ENCODE assay signal across 28 cellular contexts in the genomic region with DNA sequence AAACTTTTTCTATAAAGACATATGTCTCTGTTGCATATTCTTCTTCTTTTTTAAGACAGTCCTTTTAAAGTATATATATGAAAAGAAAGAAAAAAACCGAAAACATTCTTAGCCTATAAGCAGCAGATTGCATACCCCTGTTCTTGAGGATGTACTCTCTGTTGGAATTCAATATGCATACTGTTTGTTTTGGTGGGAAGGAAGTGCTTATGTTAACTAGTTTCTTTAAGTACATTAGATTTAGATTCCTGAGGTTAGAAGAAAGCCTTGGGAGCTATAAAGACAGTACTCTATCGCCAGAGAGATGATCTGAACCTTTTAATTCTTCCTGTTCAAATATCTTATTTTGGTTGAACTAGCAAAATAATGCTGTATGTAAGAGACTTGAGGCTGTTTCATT. TPM values are rescaled to one million over a fixed set of nuclear protein-coding genes. Genes with fewer than 3 reads are reported as not detected.
DNase-seq lines count a peak whose midpoint lies in the region; ATAC-seq, FAIRE-seq and TF ChIP-seq lines count a peak whose summit lies in the region.
"Had no signal": no experiment of that assay in that cellular context is flagged by ENCODE, and none has a peak within 500 bp of the region (broad histone marks: within the 10 kb centered on the region; RNA-seq: fewer than 3 reads in every experiment).

No MANE protein-coding gene starts in this region.

- H3K14ac ChIP-seq in H9 (ENCODE audit: insufficient read depth, low read length), result no peak overlapping the region

- no peak overlapping the region for H3T11ph ChIP-seq in H9 (ENCODE audit: low read length)

- no peaks in the 10 kb centered on the region for H3K9me3 ChIP-seq in H9 (ENCODE audit: control insufficient read depth, low read depth, low read length)
- H3K9me3 ChIP-seq in iPS-18a (ENCODE audit: control insufficient read depth, low read depth, low read length), result no peaks in the 10 kb centered on the region

- H3K27me3 ChIP-seq in H9 (ENCODE audit: insufficient read depth, low read length) (no peaks in the 10 kb centered on the region), iPS-18a (ENCODE audit: control insufficient read depth, insufficient read depth, low read length) (no peaks in the 10 kb centered on the region)
- H3K27me3 ChIP-seq: BLaER1 treated with 17β-estradiol and CSF1 and Interleukin-3, amounts not matched to agents 10 nM and 100 nM had no signal

- H3K4me3 ChIP-seq in iPS-18a (ENCODE audit: low read length), result peak overlapping the region; percentile 45
- H3K4me3 ChIP-seq: BLaER1 treated with 17β-estradiol and CSF1 and Interleukin-3, amounts not matched to agents 10 nM and 100 nM; K562 had no signal

- H3K4me3 Mint-ChIP-seq in H9 (peak overlapping the region in 1 of 2 experiments; percentile 69; a peak in 3 of 5 replicates), WTC11 (peak overlapping the region; percentile 49)
- H3K4me3 Mint-ChIP-seq: CD4-positive, alpha-beta T cell had no signal

- H3K56ac ChIP-seq in H9 (ENCODE audit: insufficient read length, low read depth, low read length), result no peak overlapping the region

- no peak overlapping the region for H4K8ac ChIP-seq in H9 (replicated peaks; ENCODE audit: insufficient read length, low read depth, low read length)

- no peak overlapping the region for H2BK5ac ChIP-seq in H9 (ENCODE audit: insufficient read length, low read length)

- H2BK20ac ChIP-seq in H9 (ENCODE audit: low read depth, low read length, poor library complexity, severe bottlenecking), result no peak overlapping the region

- no peak overlapping the region for H3K23ac ChIP-seq in H9 (ENCODE audit: insufficient read length, low read depth, low read length)

- ATAC-seq in WTC11, result peak; percentile 76
- no peak for ATAC-seq in HG02938 (IDR thresholded peaks at IDR 0.05; ENCODE audit: unreplicated experiment)
- no peak for ATAC-seq in left lobe of liver
- ATAC-seq: HCT116, HepG2, K562 had no signal

- H2BK15ac ChIP-seq in H9 (ENCODE audit: low read depth, low read length), result no peak overlapping the region

- H3K9me3 Mint-ChIP-seq in H9, result no peaks in the 10 kb centered on the region
- no peaks in the 10 kb centered on the region for H3K9me3 Mint-ChIP-seq in WTC11
- H3K9me3 Mint-ChIP-seq: CD4-positive, alpha-beta T cell had no signal

- H4K5ac ChIP-seq in H9 (ENCODE audit: insufficient read length, low read depth, low read length), result no peak overlapping the region

- H3K36me3 Mint-ChIP-seq in H9 (ENCODE audit: insufficient read depth in 1 of 3, low read depth in 3 of 3) (peaks cover 0 to 15% (median 8%) of the 10 kb centered on the region in 3 experiments; a peak in 5 of 7 replicates), WTC11 (peaks cover 5% of the 10 kb centered on the region)

- no peak overlapping the region for H2BK12ac ChIP-seq in H9 (ENCODE audit: insufficient read length, low read depth, low read length)

- H4K20me1 ChIP-seq in H9 (ENCODE audit: control insufficient read depth, insufficient read depth, insufficient read length), result no peaks in the 10 kb centered on the region

- no peak overlapping the region for H3K4ac ChIP-seq in H9 (ENCODE audit: low read depth, low read length)

- POLR2A ChIA-PET in WTC11 (lab: Charles Lee), result no interaction called here

- no peak overlapping the region for H3K18ac ChIP-seq in H9 (ENCODE audit: insufficient read length, low read depth, low read length)

- no peak overlapping the region for H2BK120ac ChIP-seq in H9 (ENCODE audit: low read depth, low read length, poor library complexity, severe bottlenecking)

- no peaks in the 10 kb centered on the region for H3K27me3 Mint-ChIP-seq in H9 (ENCODE audit: low read depth)
- H3K27me3 Mint-ChIP-seq in WTC11 (ENCODE audit: low read depth), result no peaks in the 10 kb centered on the region
- H3K27me3 Mint-ChIP-seq: CD4-positive, alpha-beta T cell had no signal

- H3K4me2 ChIP-seq in H9 (ENCODE audit: insufficient read depth, insufficient read length, low read length), result peak overlapping the region; percentile 30
- H3K4me2 ChIP-seq: BLaER1 treated with 17β-estradiol and CSF1 and Interleukin-3, amounts not matched to agents 10 nM and 100 nM had no signal

- DNase-seq in H9 (no peak), WTC11 (ENCODE audit: low spot score) (no peak), RCC 7860 (ENCODE audit: low spot score) (no peak), iPS-NIHi7 (ENCODE audit: extremely low spot score) (no peak), left lobe of liver (ENCODE audit: low spot score) (no peak)
- DNase-seq: AML-193; CD4-positive, alpha-beta T cell; COR-L47; GOT3; Kasumi-1; NCI-H1105; NCI-H146; NCI-H2029; NCI-H446 treated with DMSO at 0.1 percent for 48 hours; NCI-H526; NCI-H82; NK-92 treated with Interleukin-12 subunit alpha and Interleukin-12 subunit beta, amount 100 ng/mL, for 24 hours; SHP77 had no signal

- H3K4me1 ChIP-seq in H9 (ENCODE audit: insufficient read depth, low read length) (peaks cover 9% of the 10 kb centered on the region; the same call in 1 of the 2 replicates), iPS-18a (ENCODE audit: control insufficient read depth, low read depth, low read length) (peaks cover 67% of the 10 kb centered on the region)

- H3K79me1 ChIP-seq in H9 (ENCODE audit: insufficient read depth, low read depth, low read length, poor library complexity, severe bottlenecking), result no peaks in the 10 kb centered on the region

- CTCF ChIA-PET in WTC11 (lab: Charles Lee), result no interaction called here

- H3K23me2 ChIP-seq in H9 (ENCODE audit: insufficient read length, low read depth, low read length, poor library complexity, severe bottlenecking), result no peaks in the 10 kb centered on the region

- H3K27ac ChIP-seq in H9 (ENCODE audit: insufficient read length, low read depth, low read length), result no peak overlapping the region
- no peak overlapping the region for H3K27ac ChIP-seq in iPS-18a (ENCODE audit: low read length)
- H3K27ac ChIP-seq: BLaER1 treated with 17β-estradiol and CSF1 and Interleukin-3, amounts not matched to agents 10 nM and 100 nM; RWPE1 had no signal

- TF ChIP-seq CTCF in H9 (conservative IDR thresholded peaks at IDR 0.05) (no peak), WTC11 (IDR thresholded peaks at IDR 0.05) (no peak)

- FAIRE-seq in RCC 7860 (lab: Jason Lieb, UNC), result no peak
- FAIRE-seq: HepG2, K562 had no signal

- H3K4me1 Mint-ChIP-seq in H9, result peaks cover 48 to 54% of the 10 kb centered on the region in 2 experiments
- H3K4me1 Mint-ChIP-seq in WTC11, result peaks cover 80% of the 10 kb centered on the region

- H3K27ac Mint-ChIP-seq in H9 (peak overlapping the region in 1 of 3 experiments; percentile 59; a peak in 1 of 7 replicates), WTC11 (peak overlapping the region; percentile 41; the same call in 1 of the 2 replicates)
- H3K27ac Mint-ChIP-seq: CD4-positive, alpha-beta T cell had no signal

- H2AK5ac ChIP-seq in H9 (ENCODE audit: insufficient read length, low read length), result no peak overlapping the region

- H3K9ac ChIP-seq in H9 (ENCODE audit: extremely low read depth, insufficient read length, low read length), result no peak overlapping the region
- H3K9ac ChIP-seq in iPS-18a (ENCODE audit: low read length), result no peak overlapping the region
- H3K9ac ChIP-seq: BLaER1 treated with 17β-estradiol and CSF1 and Interleukin-3, amounts not matched to agents 10 nM and 100 nM had no signal

- no peak overlapping the region for H4K91ac ChIP-seq in H9 (ENCODE audit: insufficient read length, low read depth, low read length)

- no CpG with 5 or more reads among the region's 2 CpGs for WGBS in H9 (ENCODE audit: extremely low coverage, insufficient read length, low lambda C conversion rate)

- no peak overlapping the region for H2AFZ ChIP-seq in H9 (ENCODE audit: low read length)

- H3K36me3 ChIP-seq in iPS-18a (ENCODE audit: control insufficient read depth, low read depth, low read length), result peaks cover 7% of the 10 kb centered on the region

- H3K79me2 ChIP-seq in H9 (ENCODE audit: insufficient read depth, low read length), result no peaks in the 10 kb centered on the region

TF ChIP-seq in WTC11, 78 proteins besides CTCF, POLR2A, EP300 and RAD21 (continues in another document):
- TF ChIP-seq ZNF396 (CRISPR knock-in tag; IDR thresholded peaks at IDR 0.05; ENCODE audit: borderline replicate concordance) (no peak), MYBL2 (CRISPR knock-in tag; IDR thresholded peaks at IDR 0.05) (no peak), NFYB (CRISPR knock-in tag; conservative IDR thresholded peaks at IDR 0.05; ENCODE audit: low read depth) (no peak), CREM (CRISPR knock-in tag; IDR thresholded peaks at IDR 0.05) (no peak), ZNF416 (CRISPR knock-in tag; IDR thresholded peaks at IDR 0.05) (no peak), SOX15 (CRISPR knock-in tag; IDR thresholded peaks at IDR 0.05) (no peak), NR1H2 (CRISPR knock-in tag; IDR thresholded peaks at IDR 0.05) (no peak), NFE2L1 (CRISPR knock-in tag; IDR thresholded peaks at IDR 0.05) (no peak)
- TF ChIP-seq, protein P1, sequence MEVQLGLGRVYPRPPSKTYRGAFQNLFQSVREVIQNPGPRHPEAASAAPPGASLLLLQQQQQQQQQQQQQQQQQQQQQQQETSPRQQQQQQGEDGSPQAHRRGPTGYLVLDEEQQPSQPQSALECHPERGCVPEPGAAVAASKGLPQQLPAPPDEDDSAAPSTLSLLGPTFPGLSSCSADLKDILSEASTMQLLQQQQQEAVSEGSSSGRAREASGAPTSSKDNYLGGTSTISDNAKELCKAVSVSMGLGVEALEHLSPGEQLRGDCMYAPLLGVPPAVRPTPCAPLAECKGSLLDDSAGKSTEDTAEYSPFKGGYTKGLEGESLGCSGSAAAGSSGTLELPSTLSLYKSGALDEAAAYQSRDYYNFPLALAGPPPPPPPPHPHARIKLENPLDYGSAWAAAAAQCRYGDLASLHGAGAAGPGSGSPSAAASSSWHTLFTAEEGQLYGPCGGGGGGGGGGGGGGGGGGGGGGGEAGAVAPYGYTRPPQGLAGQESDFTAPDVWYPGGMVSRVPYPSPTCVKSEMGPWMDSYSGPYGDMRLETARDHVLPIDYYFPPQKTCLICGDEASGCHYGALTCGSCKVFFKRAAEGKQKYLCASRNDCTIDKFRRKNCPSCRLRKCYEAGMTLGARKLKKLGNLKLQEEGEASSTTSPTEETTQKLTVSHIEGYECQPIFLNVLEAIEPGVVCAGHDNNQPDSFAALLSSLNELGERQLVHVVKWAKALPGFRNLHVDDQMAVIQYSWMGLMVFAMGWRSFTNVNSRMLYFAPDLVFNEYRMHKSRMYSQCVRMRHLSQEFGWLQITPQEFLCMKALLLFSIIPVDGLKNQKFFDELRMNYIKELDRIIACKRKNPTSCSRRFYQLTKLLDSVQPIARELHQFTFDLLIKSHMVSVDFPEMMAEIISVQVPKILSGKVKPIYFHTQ (CRISPR knock-in tag; IDR thresholded peaks at IDR 0.05), result no peak
- TF ChIP-seq, protein P2, sequence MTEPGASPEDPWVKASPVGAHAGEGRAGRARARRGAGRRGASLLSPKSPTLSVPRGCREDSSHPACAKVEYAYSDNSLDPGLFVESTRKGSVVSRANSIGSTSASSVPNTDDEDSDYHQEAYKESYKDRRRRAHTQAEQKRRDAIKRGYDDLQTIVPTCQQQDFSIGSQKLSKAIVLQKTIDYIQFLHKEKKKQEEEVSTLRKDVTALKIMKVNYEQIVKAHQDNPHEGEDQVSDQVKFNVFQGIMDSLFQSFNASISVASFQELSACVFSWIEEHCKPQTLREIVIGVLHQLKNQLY (CRISPR knock-in tag; IDR thresholded peaks at IDR 0.05), result no peak

RNA-seq across cellular contexts. Expression of a gene that starts 46.8 kb away (rescaled TPM):
- total RNA-seq in H9 (2021) (0.24 TPM in 1 of 2 replicates, not detected in the other), WTC11 (2021) (not detected in 3 replicates), left lobe of liver (not detected)
- total RNA-seq: CD4-positive, alpha-beta T cell; HepG2; HT-29; M059J; SK-MEL-5 had no signal
